Comparison of ENCODE assay signal across 27 cellular contexts in the genomic region with DNA sequence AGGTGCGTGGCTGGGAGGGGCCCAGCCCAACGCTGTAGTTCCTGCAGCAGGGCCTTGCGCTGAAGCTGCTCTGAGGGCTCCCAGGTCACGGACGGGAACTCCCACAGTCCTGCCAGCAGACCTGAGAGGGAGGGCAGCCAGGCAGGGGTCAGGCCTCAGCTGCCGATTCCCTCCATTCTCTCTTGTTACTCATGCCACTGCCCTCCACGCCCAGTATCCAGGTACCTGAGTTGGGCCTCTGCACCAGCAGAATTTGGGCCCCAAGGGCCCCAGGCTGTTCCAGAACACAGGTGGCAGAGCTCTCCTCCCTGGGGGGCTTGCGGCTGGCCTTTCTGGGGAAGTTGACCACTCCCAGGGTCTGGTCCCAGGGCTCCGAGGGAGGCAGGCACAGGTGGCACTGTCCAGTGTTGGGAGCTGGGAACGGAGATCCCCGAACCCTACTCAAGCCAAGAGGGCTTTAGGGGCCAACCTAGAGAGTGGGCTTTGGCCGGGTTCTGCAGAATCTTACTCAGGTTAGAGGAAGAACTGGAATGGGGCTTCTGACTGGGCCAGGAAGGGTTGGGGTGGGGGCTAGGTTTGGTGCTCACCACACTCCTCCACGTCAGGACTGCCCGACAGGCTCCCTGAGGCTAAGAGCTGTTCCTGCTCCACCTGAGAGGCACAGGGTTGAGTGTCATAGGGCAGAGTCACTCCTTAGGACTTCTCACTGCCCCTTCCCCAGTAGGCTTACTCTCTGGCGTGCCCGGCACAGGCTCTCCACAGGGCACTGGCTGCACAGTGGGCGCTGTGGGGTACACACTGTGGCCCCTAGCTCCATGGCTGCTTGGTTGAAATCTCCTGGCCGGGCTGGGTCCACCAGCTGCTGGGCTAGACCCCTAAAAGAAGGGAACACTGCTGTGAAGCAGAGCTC. TPM values are rescaled to one million over a fixed set of nuclear protein-coding genes. Genes with fewer than 3 reads are reported as not detected.
"Had no signal": no experiment of that assay in that cellular context is flagged by ENCODE, and none has a peak within 500 bp of the region (broad histone marks: within the 10 kb centered on the region; RNA-seq: fewer than 3 reads in every experiment).

No MANE protein-coding gene starts in this region.

- H3K4me3 ChIP-seq: hepatocyte, left ventricle myocardium inferior, lung, mucosa of descending colon, ovary, prostate gland, skin epidermis, stomach, testis, thyroid gland, transverse colon, upper lobe of right lung, uterus had no signal

- H3K4me2 ChIP-seq: hepatocyte had no signal

- H3K27me3 ChIP-seq: hepatocyte, ovary, testis, thyroid gland, transverse colon, upper lobe of right lung, uterus had no signal

- H3K36me3 ChIP-seq: ovary, uterus had no signal

- DNase-seq: immature natural killer cell; left ventricle myocardium inferior; mesendoderm; midbrain; naive thymus-derived CD4-positive, alpha-beta T cell; ovary; retina; right cardiac atrium; stimulated activated CD4-positive, alpha-beta T cell treated with anti-CD3 and anti-CD28 coated beads, Interleukin-12 subunit alpha, Interleukin-12 subunit beta, amount 100 ng/mL, for 4 hours; stimulated activated CD4-positive, alpha-beta T cell treated with anti-CD3 and anti-CD28 coated beads, Interleukin-15, amount 100 ng/mL, for 24 hours; stimulated activated CD4-positive, alpha-beta T cell treated with anti-CD3 and anti-CD28 coated beads, Interleukin-2, amount 100 ng/mL, for 24 hours; stimulated activated CD4-positive, alpha-beta T cell treated with anti-CD3 and anti-CD28 coated beads, Interleukin-4, amount 100 ng/mL, for 1 hour; stimulated activated naive B cell treated with anti-CD40 and anti-IgM and Interleukin-4, amounts not matched to agents 10 μg/mL and 1 μg/mL and 100 μg/mL, for 72 hours; stimulated activated naive CD8-positive, alpha-beta T cell treated with anti-CD3 and anti-CD28 coated beads, Interleukin-15, Interleukin-2, amounts not matched to agents 100 U/mL and 50 U/mL, for 24 hours; stomach; testis; thyroid gland; transverse colon; upper lobe of right lung; uterus had no signal

- H3K27ac ChIP-seq: hepatocyte, left ventricle myocardium inferior, ovary, prostate gland, skin epidermis, stomach, testis, thyroid gland, upper lobe of right lung, uterus had no signal

- H2AFZ ChIP-seq: hepatocyte had no signal

- H3K9me3 ChIP-seq: left ventricle myocardium inferior, mucosa of descending colon, ovary, prostate gland, stomach, testis, thyroid gland, transverse colon, upper lobe of right lung, uterus had no signal

RNA-seq across cellular contexts. Expression of a gene that starts 5.0 kb away (rescaled TPM):
- total RNA-seq: left ventricle myocardium inferior, myocyte, upper lobe of right lung had no signal
- polyA plus RNA-seq: neural cell had no signal
